Comparison of ENCODE assay signal across 5 cellular contexts in genomic region chr11:20894296-20894695, GRCh38.
"Had no signal": no experiment of that assay in that cellular context is flagged by ENCODE, and none has a peak within 500 bp of the region (broad histone marks: within the 10 kb centered on the region; RNA-seq: fewer than 3 reads in every experiment).

No MANE protein-coding gene starts in this region.

- H3K4me1 Mint-ChIP-seq: IgD-negative memory B cell had no signal

- H3K36me3 Mint-ChIP-seq: IgD-negative memory B cell had no signal

- ATAC-seq: HepG2, K562 had no signal

- DNase-seq: IMR-90, KBM-7 had no signal

- H3K4me3 Mint-ChIP-seq: IgD-negative memory B cell had no signal

- H3K27ac Mint-ChIP-seq: IgD-negative memory B cell had no signal
